30 cellular contexts compared by ENCODE assay signal in the genomic region with DNA sequence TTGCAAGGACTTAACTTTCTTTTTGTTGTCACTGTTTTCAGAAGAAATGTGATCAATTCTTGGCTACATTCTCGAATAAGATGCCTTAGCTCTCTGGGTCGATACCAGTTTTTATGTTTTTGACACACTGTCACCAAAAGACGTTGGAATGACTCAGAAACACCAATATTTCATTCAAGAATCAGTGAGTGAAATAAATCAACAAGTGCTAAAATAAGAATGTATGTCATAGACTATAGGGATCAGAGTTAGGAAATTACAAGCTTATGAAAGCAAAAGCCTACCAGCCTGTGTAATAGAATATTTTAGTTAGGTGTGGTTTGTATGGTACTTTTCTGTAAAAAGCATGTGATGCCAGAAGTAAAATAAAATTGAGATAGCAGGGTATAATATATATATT.
"Had no signal": no experiment of that assay in that cellular context is flagged by ENCODE, and none has a peak within 500 bp of the region (broad histone marks: within the 10 kb centered on the region; RNA-seq: fewer than 3 reads in every experiment).

No MANE protein-coding gene starts in this region.

- H3K27ac Mint-ChIP-seq: activated naive CD4-positive, alpha-beta T cell treated with anti-CD3 and anti-CD28 coated beads, Interleukin-2, amount 10 ng/mL, durations not matched to agents 7 days and 5 days; immature natural killer cell; naive thymus-derived CD8-positive, alpha-beta T cell; neural progenitor cell; progenitor cell of endocrine pancreas; stimulated activated naive B cell treated with anti-CD40 and anti-IgM and Interleukin-4, amounts not matched to agents 10 μg/mL and 1 μg/mL and 100 μg/mL, for 72 hours; T-helper 1 cell treated with Interleukin-12 subunit alpha and Interleukin-12 subunit beta and Interleukin-4 antibody, amounts not matched to agents 30 μg/mL and 1 μg/mL, for 36 hours; WTC11 had no signal

- H3K4me1 ChIP-seq: ascending aorta, breast epithelium, colonic mucosa, lower lobe of right lung, neural progenitor cell, sigmoid colon, testis, uterus had no signal

- H3K4me1 Mint-ChIP-seq: neural progenitor cell, WTC11 had no signal

- H3K27ac ChIP-seq: adrenal gland, ascending aorta, breast epithelium, colonic mucosa, dorsolateral prefrontal cortex, hepatocyte, lower lobe of right lung, neural progenitor cell, sigmoid colon, testis, uterus had no signal

- H3K4me3 Mint-ChIP-seq: activated naive CD4-positive, alpha-beta T cell treated with anti-CD3 and anti-CD28 coated beads, Interleukin-2, amount 10 ng/mL, durations not matched to agents 7 days and 5 days; central memory CD8-positive, alpha-beta T cell; effector memory CD8-positive, alpha-beta T cell; immature natural killer cell; neural progenitor cell; stimulated activated naive B cell treated with anti-CD40 and anti-IgM and Interleukin-4, amounts not matched to agents 10 μg/mL and 1 μg/mL and 100 μg/mL, for 72 hours; T-helper 1 cell treated with Interleukin-12 subunit alpha and Interleukin-12 subunit beta and Interleukin-4 antibody, amounts not matched to agents 30 μg/mL and 1 μg/mL, for 36 hours; WTC11 had no signal

- H3K27me3 Mint-ChIP-seq: activated naive CD4-positive, alpha-beta T cell treated with anti-CD3 and anti-CD28 coated beads, Interleukin-2, amount 10 ng/mL, durations not matched to agents 7 days and 5 days; central memory CD8-positive, alpha-beta T cell; effector memory CD8-positive, alpha-beta T cell; naive thymus-derived CD8-positive, alpha-beta T cell; progenitor cell of endocrine pancreas; stimulated activated naive B cell treated with anti-CD40 and anti-IgM and Interleukin-4, amounts not matched to agents 10 μg/mL and 1 μg/mL and 100 μg/mL, for 72 hours had no signal

- ATAC-seq: effector memory CD8-positive, alpha-beta T cell; esophagus mucosa; left lobe of liver; lower lobe of right lung; naive thymus-derived CD8-positive, alpha-beta T cell; stimulated activated naive B cell treated with anti-CD40 and anti-IgM and Interleukin-4, amounts not matched to agents 10 μg/mL and 1 μg/mL and 100 μg/mL, for 72 hours; WTC11 had no signal

- H3K9me3 ChIP-seq: adrenal gland, ascending aorta, breast epithelium, colonic mucosa, lower lobe of right lung, sigmoid colon, testis, uterus had no signal

- H3K9ac ChIP-seq: neural progenitor cell had no signal

- H3K4me3 ChIP-seq: adrenal gland, ascending aorta, breast epithelium, colonic mucosa, dorsolateral prefrontal cortex, hepatocyte, lower lobe of right lung, neural progenitor cell, sigmoid colon, smooth muscle cell, testis, uterus had no signal

- H3K9me3 Mint-ChIP-seq: activated naive CD4-positive, alpha-beta T cell treated with anti-CD3 and anti-CD28 coated beads, Interleukin-2, amount 10 ng/mL, durations not matched to agents 7 days and 5 days; central memory CD8-positive, alpha-beta T cell; effector memory CD8-positive, alpha-beta T cell; immature natural killer cell; naive thymus-derived CD8-positive, alpha-beta T cell; stimulated activated naive B cell treated with anti-CD40 and anti-IgM and Interleukin-4, amounts not matched to agents 10 μg/mL and 1 μg/mL and 100 μg/mL, for 72 hours; T-helper 1 cell treated with Interleukin-12 subunit alpha and Interleukin-12 subunit beta and Interleukin-4 antibody, amounts not matched to agents 30 μg/mL and 1 μg/mL, for 36 hours; WTC11 had no signal

- H3K4me2 ChIP-seq: hepatocyte, neural progenitor cell, smooth muscle cell had no signal

- H2AFZ ChIP-seq: hepatocyte, neural progenitor cell had no signal

- DNase-seq: activated CD4-positive, alpha-beta T cell treated with anti-CD3 and anti-CD28 coated beads for 48 hours; activated CD8-positive, alpha-beta memory T cell treated with anti-CD3 and anti-CD28 coated beads for 24 hours; activated naive CD4-positive, alpha-beta T cell treated with anti-CD3 and anti-CD28 coated beads, Interleukin-2, amount 10 ng/mL, durations not matched to agents 7 days and 5 days; adrenal gland; colonic mucosa; dorsolateral prefrontal cortex; effector memory CD8-positive, alpha-beta T cell; glutamatergic neuron; immature natural killer cell; lower lobe of right lung; naive thymus-derived CD8-positive, alpha-beta T cell; retina; sigmoid colon; stimulated activated CD4-positive, alpha-beta T cell treated with anti-CD3 and anti-CD28 coated beads, Interleukin-15, amount 100 ng/mL, for 24 hours; stimulated activated naive B cell treated with anti-CD40 and anti-IgM and Interleukin-4, amounts not matched to agents 10 μg/mL and 1 μg/mL and 100 μg/mL, for 72 hours; T1000; testis; trophoblast cell; uterus had no signal

- H3K36me3 ChIP-seq: adrenal gland, breast epithelium, colonic mucosa, lower lobe of right lung, neural progenitor cell, sigmoid colon, uterus had no signal

- H3K27me3 ChIP-seq: adrenal gland, ascending aorta, breast epithelium, colonic mucosa, dorsolateral prefrontal cortex, hepatocyte, neural progenitor cell, sigmoid colon, testis, uterus had no signal
